ENCODE assay signal across 23 cellular contexts in the genomic region with DNA sequence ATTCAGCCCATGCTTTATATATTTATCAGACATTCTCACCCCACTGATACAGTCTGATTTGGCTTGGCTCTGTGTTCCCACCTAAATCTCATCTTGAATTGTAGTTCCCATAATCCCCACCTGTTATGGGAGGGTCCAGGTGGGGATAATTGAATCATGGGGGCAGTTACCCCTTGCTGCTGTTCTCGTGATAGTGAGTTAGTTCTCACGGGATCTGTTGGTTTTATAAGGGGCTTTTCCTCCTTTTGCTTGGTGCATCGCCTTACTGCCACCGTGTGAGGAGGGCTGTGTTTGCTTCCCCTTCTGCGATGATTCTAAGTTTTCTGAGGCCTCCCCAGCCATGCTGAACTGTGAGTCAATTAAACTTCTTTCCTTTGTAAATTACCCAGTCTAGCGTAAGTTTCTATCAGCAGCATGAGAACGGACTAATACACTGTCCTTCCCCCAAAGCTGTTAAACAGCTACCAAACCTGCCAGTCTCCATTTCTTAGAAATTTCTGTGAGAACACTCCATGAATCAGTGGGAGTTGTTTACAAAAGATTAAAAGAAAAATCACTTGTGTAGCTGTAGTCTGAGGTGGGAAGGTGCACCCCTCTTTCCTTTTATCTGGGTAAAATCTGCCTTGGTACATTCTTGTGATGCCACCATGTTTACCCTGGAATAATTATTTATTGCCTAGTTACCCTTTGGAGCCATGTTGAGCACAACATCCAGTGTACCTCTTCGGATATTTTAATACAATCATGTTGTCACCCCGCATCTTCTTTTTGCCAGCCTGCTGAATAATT.
DNase-seq lines count a peak whose midpoint lies in the region; ATAC-seq and TF ChIP-seq lines count a peak whose summit lies in the region.
"Had no signal": no experiment of that assay in that cellular context is flagged by ENCODE, and none has a peak within 500 bp of the region (broad histone marks: within the 10 kb centered on the region; RNA-seq: fewer than 3 reads in every experiment).

No MANE protein-coding gene starts in this region.

- peaks cover 75% of the 10 kb centered on the region for H3K4me1 Mint-ChIP-seq in mesothelial cell of epicardium
- no peaks in the 10 kb centered on the region for H3K4me1 Mint-ChIP-seq in activated naive CD4-positive, alpha-beta T cell treated with anti-CD3 and anti-CD28 coated beads for 36 hours (ENCODE audit: low read depth)
- H3K4me1 Mint-ChIP-seq: activated naive CD8-positive, alpha-beta T cell treated with anti-CD3 and anti-CD28 coated beads for 36 hours had no signal

- POLR2A ChIA-PET in A673 (lab: Charles Lee; ENCODE audit: low non-redundant PET): no interaction called here

- H3K27ac ChIP-seq in A673 (ENCODE audit: low read depth, low read length, poor library complexity, severe bottlenecking) (peak overlapping the region; percentile 70), brain microvascular endothelial cell (peak overlapping the region; percentile 53)
- H3K27ac ChIP-seq: spleen had no signal

- peak overlapping the region; percentile 92 for H3K27ac Mint-ChIP-seq in mesothelial cell of epicardium
- H3K27ac Mint-ChIP-seq in activated naive CD4-positive, alpha-beta T cell treated with anti-CD3 and anti-CD28 coated beads for 36 hours: no peak overlapping the region
- H3K27ac Mint-ChIP-seq: activated naive CD8-positive, alpha-beta T cell treated with anti-CD3 and anti-CD28 coated beads for 36 hours; activated T-helper 1 cell treated with anti-CD3 and anti-CD28 coated beads, Interleukin-12 subunit alpha, Interleukin-12 subunit beta, Interleukin-2, Interleukin-4 antibody, amounts not matched to agents 30 ng/mL and 10 ng/mL and 1 ng/mL, durations not matched to agents 14 hours and 24 hours and 36 hours had no signal

- intact Hi-C loops in A673 (cut with micrococcal nuclease; ENCODE audit: unreplicated experiment): no loop called here
- intact Hi-C loops in activated naive CD4-positive, alpha-beta T cell treated with anti-CD3 and anti-CD28 coated beads for 36 hours (cut with micrococcal nuclease): no loop called here

- BruUV-seq in A673 (replicated peaks; lab: Mats Ljungman, UMichigan): TSS peak; percentile 45

- H3K36me3 Mint-ChIP-seq in mesothelial cell of epicardium: peaks cover 4% of the 10 kb centered on the region
- peaks cover 1% of the 10 kb centered on the region for H3K36me3 Mint-ChIP-seq in activated naive CD4-positive, alpha-beta T cell treated with anti-CD3 and anti-CD28 coated beads for 36 hours (ENCODE audit: low read depth)
- H3K36me3 Mint-ChIP-seq: activated naive CD8-positive, alpha-beta T cell treated with anti-CD3 and anti-CD28 coated beads for 36 hours had no signal

- no peaks in the 10 kb centered on the region for H3K27me3 Mint-ChIP-seq in mesothelial cell of epicardium (ENCODE audit: low read depth)
- H3K27me3 Mint-ChIP-seq in activated naive CD4-positive, alpha-beta T cell treated with anti-CD3 and anti-CD28 coated beads for 36 hours (ENCODE audit: low read depth): peaks cover 5% of the 10 kb centered on the region

- H3K9me3 ChIP-seq in A673 (ENCODE audit: low read depth, low read length, poor library complexity, severe bottlenecking): no peaks in the 10 kb centered on the region
- H3K9me3 ChIP-seq: Peyer's patch, spleen had no signal

- ATAC-seq in GM18519 (IDR thresholded peaks at IDR 0.05; ENCODE audit: low FRiP score, unreplicated experiment): no peak
- no peak for ATAC-seq in GM21515 (IDR thresholded peaks at IDR 0.05; ENCODE audit: unreplicated experiment)
- ATAC-seq: esophagus mucosa had no signal

- no peak for DNase-seq in A673 (ENCODE audit: low spot score)
- peak; percentile 68 for DNase-seq in M059J (ENCODE audit: low read depth)
- no peak for DNase-seq in brain microvascular endothelial cell
- DNase-seq in mesothelial cell of epicardium (ENCODE audit: low spot score in 2 of 2, unreplicated experiment in 2 of 2): no peak
- DNase-seq in activated naive CD4-positive, alpha-beta T cell treated with anti-CD3 and anti-CD28 coated beads for 36 hours: no peak
- no peak for DNase-seq in RKO (ENCODE audit: low spot score)
- DNase-seq: activated CD4-positive, alpha-beta T cell treated with anti-CD3 and anti-CD28 coated beads for 1 hour; activated naive CD8-positive, alpha-beta T cell treated with anti-CD3 and anti-CD28 coated beads for 36 hours; dorsolateral prefrontal cortex; KG1; left colon; midbrain; NCI-H1105; NCI-H2081 treated with DMSO at 0.1 percent for 48 hours; NCI-H524; spleen; stimulated activated CD4-positive, alpha-beta T cell treated with anti-CD3 and anti-CD28 coated beads, Interleukin-4, amount 100 ng/mL, for 4 hours had no signal

- H3K27me3 ChIP-seq in A673 (replicated peaks; ENCODE audit: insufficient read depth, low read depth, low read length, poor library complexity) (no peaks in the 10 kb centered on the region), brain microvascular endothelial cell (replicated peaks) (no peaks in the 10 kb centered on the region)
- H3K27me3 ChIP-seq: dorsolateral prefrontal cortex, Peyer's patch, spleen had no signal

- no peak overlapping the region for H3K4me3 ChIP-seq in A673 (ENCODE audit: low read depth, low read length, poor library complexity, severe bottlenecking)
- H3K4me3 ChIP-seq in brain microvascular endothelial cell (ENCODE audit: low read depth, low read length): no peak overlapping the region
- H3K4me3 ChIP-seq: dorsolateral prefrontal cortex, Peyer's patch, spleen had no signal

- TF ChIP-seq CTCF in A673 (conservative IDR thresholded peaks at IDR 0.05; ENCODE audit: low read depth, low read length): no peak
- no peak for TF ChIP-seq CTCF in brain microvascular endothelial cell (IDR thresholded peaks at IDR 0.05; ENCODE audit: low read depth, low read length, missing control alignments)
- no peak for TF ChIP-seq CTCF in mesothelial cell of epicardium (IDR thresholded peaks at IDR 0.05; ENCODE audit: unreplicated experiment)

- H3K4me1 ChIP-seq in A673 (ENCODE audit: insufficient read depth, low read length, poor library complexity, severe bottlenecking): peaks cover 57% of the 10 kb centered on the region

- in situ Hi-C loops in brain microvascular endothelial cell (cut with HindIII; ENCODE audit: low pct_ligation_motif_present, low sequenced_read_pairs): no loop called here

- CTCF ChIA-PET in A673 (lab: Charles Lee): no interaction called here
- CTCF ChIA-PET in activated naive CD4-positive, alpha-beta T cell treated with anti-CD3 and anti-CD28 coated beads for 36 hours (lab: Charles Lee): no interaction called here

- H3K4me3 Mint-ChIP-seq in mesothelial cell of epicardium: peak overlapping the region; percentile 28
- no peak overlapping the region for H3K4me3 Mint-ChIP-seq in activated naive CD4-positive, alpha-beta T cell treated with anti-CD3 and anti-CD28 coated beads for 36 hours
- H3K4me3 Mint-ChIP-seq: activated naive CD8-positive, alpha-beta T cell treated with anti-CD3 and anti-CD28 coated beads for 36 hours; activated T-helper 1 cell treated with anti-CD3 and anti-CD28 coated beads, Interleukin-12 subunit alpha, Interleukin-12 subunit beta, Interleukin-2, Interleukin-4 antibody, amounts not matched to agents 30 ng/mL and 10 ng/mL and 1 ng/mL, durations not matched to agents 14 hours and 24 hours and 36 hours; neural crest cell had no signal

- peaks cover 4% of the 10 kb centered on the region for H3K9me3 Mint-ChIP-seq in mesothelial cell of epicardium
- H3K9me3 Mint-ChIP-seq in activated naive CD4-positive, alpha-beta T cell treated with anti-CD3 and anti-CD28 coated beads for 36 hours: no peaks in the 10 kb centered on the region
- H3K9me3 Mint-ChIP-seq: neural crest cell had no signal

- H3K36me3 ChIP-seq in A673 (ENCODE audit: insufficient read depth, low read length, poor library complexity, severe bottlenecking): no peaks in the 10 kb centered on the region
- no peaks in the 10 kb centered on the region for H3K36me3 ChIP-seq in brain microvascular endothelial cell (replicated peaks)
- H3K36me3 ChIP-seq: Peyer's patch, spleen had no signal
